Comparison of ENCODE assay signal across 29 cellular contexts in genomic region chr7:29657856-29658255, GRCh38.
"Had no signal": no experiment of that assay in that cellular context is flagged by ENCODE, and none has a peak within 500 bp of the region (broad histone marks: within the 10 kb centered on the region; RNA-seq: fewer than 3 reads in every experiment).

No MANE protein-coding gene starts in this region.

- H3K4me1 Mint-ChIP-seq: natural killer cell; nephron progenitor cell; neural progenitor cell; stimulated activated memory B cell treated with anti-CD40 and anti-IgM and Interleukin-4, amounts not matched to agents 10 μg/mL and 1 μg/mL and 100 μg/mL, for 72 hours had no signal

- ATAC-seq: left colon; left lung; lower lobe of right lung; natural killer cell; right lobe of liver; stimulated activated memory B cell treated with anti-CD40 and anti-IgM and Interleukin-4, amounts not matched to agents 10 μg/mL and 1 μg/mL and 100 μg/mL, for 72 hours; stimulated activated naive CD8-positive, alpha-beta T cell treated with anti-CD3 and anti-CD28 coated beads, Interleukin-15, amount 100 ng/mL, for 72 hours had no signal

- H3K36me3 Mint-ChIP-seq: mesothelial cell of epicardium; naive B cell; natural killer cell; neural progenitor cell; stimulated activated memory B cell treated with anti-CD40 and anti-IgM and Interleukin-4, amounts not matched to agents 10 μg/mL and 1 μg/mL and 100 μg/mL, for 72 hours; type B pancreatic cell had no signal

- H3K27me3 ChIP-seq: hepatocyte, left lung, neural progenitor cell, neutrophil, right atrium auricular region, right lobe of liver, tibial nerve, uterus had no signal

- H3K9me3 ChIP-seq: left lung, lower lobe of right lung, neutrophil, right atrium auricular region, right lobe of liver, tibial nerve, uterus had no signal

- H3K9ac ChIP-seq: neural progenitor cell had no signal

- FAIRE-seq: keratinocyte had no signal

- H3K4me3 ChIP-seq: hepatocyte, left lung, lower lobe of right lung, neural progenitor cell, right atrium auricular region, right lobe of liver, smooth muscle cell, tibial nerve, uterus had no signal

- DNase-seq: left colon; left lung; lower lobe of right lung; mammary epithelial cell; mesendoderm; naive B cell; natural killer cell; nephron progenitor cell; occipital lobe; right lobe of liver; stimulated activated CD4-positive, alpha-beta T cell treated with anti-CD3 and anti-CD28 coated beads, Interleukin-1b, Interleukin-23, amount 100 ng/mL, for 48 hours; stimulated activated CD4-positive, alpha-beta T cell treated with anti-CD3 and anti-CD28 coated beads, Interleukin-2, amount 100 ng/mL, for 48 hours; stimulated activated CD4-positive, alpha-beta T cell treated with anti-CD3 and anti-CD28 coated beads, Interleukin-4, amount 100 ng/mL, for 4 hours; stimulated activated CD8-positive, alpha-beta memory T cell treated with anti-CD3 and anti-CD28 coated beads, Interleukin-4, amount 100 ng/mL, for 48 hours; stimulated activated naive CD4-positive, alpha-beta T cell treated with Interleukin-2 at 50 U/mL for 16 hours; stimulated activated naive CD8-positive, alpha-beta T cell treated with anti-CD3 and anti-CD28 coated beads, Interleukin-15, amount 100 ng/mL, for 72 hours; substantia nigra; uterus had no signal

- H3K9me3 Mint-ChIP-seq: mesothelial cell of epicardium; naive B cell; natural killer cell; stimulated activated memory B cell treated with anti-CD40 and anti-IgM and Interleukin-4, amounts not matched to agents 10 μg/mL and 1 μg/mL and 100 μg/mL, for 72 hours; stimulated activated naive CD8-positive, alpha-beta T cell treated with anti-CD3 and anti-CD28 coated beads, Interleukin-15, amount 100 ng/mL, for 72 hours; type B pancreatic cell had no signal

- H3K4me2 ChIP-seq: hepatocyte, neural progenitor cell, smooth muscle cell had no signal

- H3K27me3 Mint-ChIP-seq: naive B cell; progenitor cell of endocrine pancreas; stimulated activated naive CD8-positive, alpha-beta T cell treated with anti-CD3 and anti-CD28 coated beads, Interleukin-15, amount 100 ng/mL, for 72 hours; type B pancreatic cell had no signal

- H3K27ac ChIP-seq: hepatocyte, left lung, lower lobe of right lung, neural progenitor cell, neutrophil, right atrium auricular region, right lobe of liver, tibial nerve, uterus had no signal

- H3K36me3 ChIP-seq: left lung, lower lobe of right lung, neural progenitor cell, neutrophil, right atrium auricular region, right lobe of liver, tibial nerve, uterus had no signal

- H2AFZ ChIP-seq: hepatocyte, neural progenitor cell had no signal

- H3K4me1 ChIP-seq: left lung, lower lobe of right lung, right atrium auricular region, right lobe of liver, tibial nerve, uterus had no signal

- H3K27ac Mint-ChIP-seq: mesothelial cell of epicardium; naive B cell; natural killer cell; nephron progenitor cell; neural progenitor cell; progenitor cell of endocrine pancreas; stimulated activated memory B cell treated with anti-CD40 and anti-IgM and Interleukin-4, amounts not matched to agents 10 μg/mL and 1 μg/mL and 100 μg/mL, for 72 hours; stimulated activated naive CD8-positive, alpha-beta T cell treated with anti-CD3 and anti-CD28 coated beads, Interleukin-15, amount 100 ng/mL, for 72 hours; type B pancreatic cell had no signal

- H3K4me3 Mint-ChIP-seq: mesothelial cell of epicardium; naive B cell; natural killer cell; nephron progenitor cell; neural progenitor cell; stimulated activated memory B cell treated with anti-CD40 and anti-IgM and Interleukin-4, amounts not matched to agents 10 μg/mL and 1 μg/mL and 100 μg/mL, for 72 hours; stimulated activated naive CD8-positive, alpha-beta T cell treated with anti-CD3 and anti-CD28 coated beads, Interleukin-15, amount 100 ng/mL, for 72 hours; type B pancreatic cell had no signal
